Comparison of ENCODE assay signal across 1 cellular context in the genomic region with DNA sequence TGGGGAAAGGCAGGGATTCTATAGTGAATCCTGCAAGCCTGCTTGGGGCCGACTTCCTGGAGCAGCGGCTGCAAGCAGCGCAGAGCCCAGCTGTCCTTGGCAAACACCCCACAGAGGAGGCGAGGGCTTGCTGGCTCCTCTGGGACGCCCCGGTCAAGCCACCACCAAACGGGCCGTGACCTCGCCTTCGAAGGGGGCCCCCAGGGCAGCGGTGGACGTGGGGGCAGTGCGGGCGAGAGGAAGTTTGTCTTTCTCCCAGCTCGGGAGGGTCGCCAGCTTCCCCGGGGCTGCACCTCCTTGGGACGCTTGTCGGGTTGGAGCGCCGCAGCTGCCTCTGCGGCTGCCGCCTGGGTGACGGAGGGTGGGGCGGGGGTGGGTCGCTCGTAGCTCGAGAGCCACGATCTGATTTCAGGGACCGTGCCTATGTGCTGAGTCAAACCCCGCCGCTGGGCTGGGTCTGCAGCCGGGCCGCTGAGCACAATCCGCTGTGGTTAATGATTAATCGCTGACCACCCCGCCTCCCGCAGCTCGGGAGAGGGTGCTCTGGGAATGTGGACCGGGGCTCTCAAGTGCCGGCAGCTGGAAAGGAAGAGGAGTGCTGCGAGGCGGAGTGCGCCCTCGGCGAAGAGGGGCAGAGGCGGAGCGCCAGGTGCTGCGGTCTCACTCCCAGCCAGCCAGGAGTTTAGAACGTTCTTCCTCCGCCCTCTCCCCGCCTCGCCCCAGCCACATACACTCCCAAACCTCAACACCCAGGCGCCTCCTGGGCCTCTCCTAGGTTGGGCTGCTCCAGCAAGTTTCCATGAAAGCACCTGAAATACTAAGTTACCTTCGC.
TF ChIP-seq lines count a peak whose summit lies in the region.

A gene (plus strand): TSS at position 726 of the 832 bp plus-strand sequence.

TF ChIP-seq in HepG2, 621 proteins besides CTCF, POLR2A, EP300 and RAD21 (continued from another document and continues in another):
- TF ChIP-seq TP53 (CRISPR knock-in tag; conservative IDR thresholded peaks at IDR 0.05) (no peak), KDM3A (CRISPR knock-in tag; IDR thresholded peaks at IDR 0.05; ENCODE audit: low read depth) (peak; percentile 84; the same call in 1 of the 2 replicates), ZNF720 (CRISPR knock-in tag; IDR thresholded peaks at IDR 0.05) (no peak), ZNF264 (CRISPR knock-in tag; IDR thresholded peaks at IDR 0.05) (0 out of 2 replicates have a peak, but pooled peaks have one; percentile 55), BRCA1 (CRISPR knock-in tag; IDR thresholded peaks at IDR 0.05) (no peak), PRMT3 (CRISPR knock-in tag; IDR thresholded peaks at IDR 0.05; ENCODE audit: borderline replicate concordance, low read depth) (no peak), SMAD9 (CRISPR knock-in tag; IDR thresholded peaks at IDR 0.05) (no peak), HOXA3 (CRISPR knock-in tag; IDR thresholded peaks at IDR 0.05) (peak; percentile 34; the same call in 1 of the 2 replicates), SSRP1 (CRISPR knock-in tag; IDR thresholded peaks at IDR 0.05) (no peak), ZNF224 (CRISPR knock-in tag; IDR thresholded peaks at IDR 0.05) (0 out of 2 replicates have a peak, but pooled peaks have one; percentile 76), ZBTB7A (CRISPR knock-in tag; IDR thresholded peaks at IDR 0.05) (no peak), ZNF350 (CRISPR knock-in tag; IDR thresholded peaks at IDR 0.05; ENCODE audit: borderline replicate concordance, low read depth) (peak; percentile 71), ATF7-NPFF (CRISPR knock-in tag; IDR thresholded peaks at IDR 0.05; ENCODE audit: low read depth) (peak; percentile 78), NRL (CRISPR knock-in tag; IDR thresholded peaks at IDR 0.05; ENCODE audit: borderline replicate concordance) (no peak; the same call in 1 of the 2 replicates), GTF3A (CRISPR knock-in tag; conservative IDR thresholded peaks at IDR 0.05) (0 out of 2 replicates have a peak, but pooled peaks have one; percentile 52), ZNF530 (CRISPR knock-in tag; IDR thresholded peaks at IDR 0.05; ENCODE audit: low read depth) (no peak), NR2F2 (IDR thresholded peaks at IDR 0.05; ENCODE audit: borderline replicate concordance, low read depth) (no peak), GABPB1 (CRISPR knock-in tag; IDR thresholded peaks at IDR 0.05) (peak; percentile 84), ZFAT (CRISPR knock-in tag; conservative IDR thresholded peaks at IDR 0.05) (no peak), ZNF598 (CRISPR knock-in tag; IDR thresholded peaks at IDR 0.05; ENCODE audit: borderline replicate concordance) (no peak; the same call in 1 of the 2 replicates), ZNF33A (CRISPR knock-in tag; IDR thresholded peaks at IDR 0.05; ENCODE audit: borderline replicate concordance) (no peak), SP140L (CRISPR knock-in tag; IDR thresholded peaks at IDR 0.05; ENCODE audit: borderline replicate concordance) (no peak), ZNF615 (CRISPR knock-in tag; IDR thresholded peaks at IDR 0.05; ENCODE audit: borderline replicate concordance) (no peak), STAT5B (CRISPR knock-in tag; IDR thresholded peaks at IDR 0.05) (no peak), YEATS2 (CRISPR knock-in tag; IDR thresholded peaks at IDR 0.05; ENCODE audit: borderline replicate concordance) (no peak), RXRA (CRISPR knock-in tag; IDR thresholded peaks at IDR 0.05) (peak; percentile 56), GTF2F1 (IDR thresholded peaks at IDR 0.05; ENCODE audit: low read length) (no peak), ZNF552 (CRISPR knock-in tag; IDR thresholded peaks at IDR 0.05; ENCODE audit: borderline replicate concordance) (peak; percentile 13; the same call in 1 of the 2 replicates), ELF1 (CRISPR knock-in tag; IDR thresholded peaks at IDR 0.05) (peak; percentile 31), ZSCAN12 (CRISPR knock-in tag; IDR thresholded peaks at IDR 0.05) (no peak), KDM1A (CRISPR knock-in tag; IDR thresholded peaks at IDR 0.05) (0 out of 2 replicates have a peak, but pooled peaks have one; percentile 7), CBFB (CRISPR knock-in tag; IDR thresholded peaks at IDR 0.05) (no peak), XBP1 (CRISPR knock-in tag; IDR thresholded peaks at IDR 0.05) (no peak)
- TF ChIP-seq, protein P1, sequence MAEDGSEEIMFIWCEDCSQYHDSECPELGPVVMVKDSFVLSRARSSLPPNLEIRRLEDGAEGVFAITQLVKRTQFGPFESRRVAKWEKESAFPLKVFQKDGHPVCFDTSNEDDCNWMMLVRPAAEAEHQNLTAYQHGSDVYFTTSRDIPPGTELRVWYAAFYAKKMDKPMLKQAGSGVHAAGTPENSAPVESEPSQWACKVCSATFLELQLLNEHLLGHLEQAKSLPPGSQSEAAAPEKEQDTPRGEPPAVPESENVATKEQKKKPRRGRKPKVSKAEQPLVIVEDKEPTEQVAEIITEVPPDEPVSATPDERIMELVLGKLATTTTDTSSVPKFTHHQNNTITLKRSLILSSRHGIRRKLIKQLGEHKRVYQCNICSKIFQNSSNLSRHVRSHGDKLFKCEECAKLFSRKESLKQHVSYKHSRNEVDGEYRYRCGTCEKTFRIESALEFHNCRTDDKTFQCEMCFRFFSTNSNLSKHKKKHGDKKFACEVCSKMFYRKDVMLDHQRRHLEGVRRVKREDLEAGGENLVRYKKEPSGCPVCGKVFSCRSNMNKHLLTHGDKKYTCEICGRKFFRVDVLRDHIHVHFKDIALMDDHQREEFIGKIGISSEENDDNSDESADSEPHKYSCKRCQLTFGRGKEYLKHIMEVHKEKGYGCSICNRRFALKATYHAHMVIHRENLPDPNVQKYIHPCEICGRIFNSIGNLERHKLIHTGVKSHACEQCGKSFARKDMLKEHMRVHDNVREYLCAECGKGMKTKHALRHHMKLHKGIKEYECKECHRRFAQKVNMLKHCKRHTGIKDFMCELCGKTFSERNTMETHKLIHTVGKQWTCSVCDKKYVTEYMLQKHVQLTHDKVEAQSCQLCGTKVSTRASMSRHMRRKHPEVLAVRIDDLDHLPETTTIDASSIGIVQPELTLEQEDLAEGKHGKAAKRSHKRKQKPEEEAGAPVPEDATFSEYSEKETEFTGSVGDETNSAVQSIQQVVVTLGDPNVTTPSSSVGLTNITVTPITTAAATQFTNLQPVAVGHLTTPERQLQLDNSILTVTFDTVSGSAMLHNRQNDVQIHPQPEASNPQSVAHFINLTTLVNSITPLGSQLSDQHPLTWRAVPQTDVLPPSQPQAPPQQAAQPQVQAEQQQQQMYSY (CRISPR knock-in tag; IDR thresholded peaks at IDR 0.05) = peak; percentile 44; the same call in 1 of the 2 replicates
- TF ChIP-seq, protein P2, sequence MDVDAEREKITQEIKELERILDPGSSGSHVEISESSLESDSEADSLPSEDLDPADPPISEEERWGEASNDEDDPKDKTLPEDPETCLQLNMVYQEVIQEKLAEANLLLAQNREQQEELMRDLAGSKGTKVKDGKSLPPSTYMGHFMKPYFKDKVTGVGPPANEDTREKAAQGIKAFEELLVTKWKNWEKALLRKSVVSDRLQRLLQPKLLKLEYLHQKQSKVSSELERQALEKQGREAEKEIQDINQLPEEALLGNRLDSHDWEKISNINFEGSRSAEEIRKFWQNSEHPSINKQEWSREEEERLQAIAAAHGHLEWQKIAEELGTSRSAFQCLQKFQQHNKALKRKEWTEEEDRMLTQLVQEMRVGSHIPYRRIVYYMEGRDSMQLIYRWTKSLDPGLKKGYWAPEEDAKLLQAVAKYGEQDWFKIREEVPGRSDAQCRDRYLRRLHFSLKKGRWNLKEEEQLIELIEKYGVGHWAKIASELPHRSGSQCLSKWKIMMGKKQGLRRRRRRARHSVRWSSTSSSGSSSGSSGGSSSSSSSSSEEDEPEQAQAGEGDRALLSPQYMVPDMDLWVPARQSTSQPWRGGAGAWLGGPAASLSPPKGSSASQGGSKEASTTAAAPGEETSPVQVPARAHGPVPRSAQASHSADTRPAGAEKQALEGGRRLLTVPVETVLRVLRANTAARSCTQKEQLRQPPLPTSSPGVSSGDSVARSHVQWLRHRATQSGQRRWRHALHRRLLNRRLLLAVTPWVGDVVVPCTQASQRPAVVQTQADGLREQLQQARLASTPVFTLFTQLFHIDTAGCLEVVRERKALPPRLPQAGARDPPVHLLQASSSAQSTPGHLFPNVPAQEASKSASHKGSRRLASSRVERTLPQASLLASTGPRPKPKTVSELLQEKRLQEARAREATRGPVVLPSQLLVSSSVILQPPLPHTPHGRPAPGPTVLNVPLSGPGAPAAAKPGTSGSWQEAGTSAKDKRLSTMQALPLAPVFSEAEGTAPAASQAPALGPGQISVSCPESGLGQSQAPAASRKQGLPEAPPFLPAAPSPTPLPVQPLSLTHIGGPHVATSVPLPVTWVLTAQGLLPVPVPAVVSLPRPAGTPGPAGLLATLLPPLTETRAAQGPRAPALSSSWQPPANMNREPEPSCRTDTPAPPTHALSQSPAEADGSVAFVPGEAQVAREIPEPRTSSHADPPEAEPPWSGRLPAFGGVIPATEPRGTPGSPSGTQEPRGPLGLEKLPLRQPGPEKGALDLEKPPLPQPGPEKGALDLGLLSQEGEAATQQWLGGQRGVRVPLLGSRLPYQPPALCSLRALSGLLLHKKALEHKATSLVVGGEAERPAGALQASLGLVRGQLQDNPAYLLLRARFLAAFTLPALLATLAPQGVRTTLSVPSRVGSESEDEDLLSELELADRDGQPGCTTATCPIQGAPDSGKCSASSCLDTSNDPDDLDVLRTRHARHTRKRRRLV (CRISPR knock-in tag; IDR thresholded peaks at IDR 0.05) = no peak
- TF ChIP-seq, protein P3, sequence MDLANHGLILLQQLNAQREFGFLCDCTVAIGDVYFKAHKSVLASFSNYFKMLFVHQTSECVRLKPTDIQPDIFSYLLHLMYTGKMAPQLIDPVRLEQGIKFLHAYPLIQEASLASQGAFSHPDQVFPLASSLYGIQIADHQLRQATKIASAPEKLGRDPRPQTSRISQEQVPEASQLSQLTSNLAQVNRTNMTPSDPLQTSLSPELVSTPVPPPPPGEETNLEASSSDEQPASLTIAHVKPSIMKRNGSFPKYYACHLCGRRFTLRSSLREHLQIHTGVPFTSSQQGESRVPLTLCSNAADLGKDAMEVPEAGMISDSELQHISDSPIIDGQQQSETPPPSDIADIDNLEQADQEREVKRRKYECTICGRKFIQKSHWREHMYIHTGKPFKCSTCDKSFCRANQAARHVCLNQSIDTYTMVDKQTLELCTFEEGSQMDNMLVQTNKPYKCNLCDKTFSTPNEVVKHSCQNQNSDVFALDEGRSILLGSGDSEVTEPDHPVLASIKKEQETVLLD (CRISPR knock-in tag; IDR thresholded peaks at IDR 0.05; ENCODE audit: low read depth) = no peak; the same call in 1 of the 2 replicates
- TF ChIP-seq, protein P4, sequence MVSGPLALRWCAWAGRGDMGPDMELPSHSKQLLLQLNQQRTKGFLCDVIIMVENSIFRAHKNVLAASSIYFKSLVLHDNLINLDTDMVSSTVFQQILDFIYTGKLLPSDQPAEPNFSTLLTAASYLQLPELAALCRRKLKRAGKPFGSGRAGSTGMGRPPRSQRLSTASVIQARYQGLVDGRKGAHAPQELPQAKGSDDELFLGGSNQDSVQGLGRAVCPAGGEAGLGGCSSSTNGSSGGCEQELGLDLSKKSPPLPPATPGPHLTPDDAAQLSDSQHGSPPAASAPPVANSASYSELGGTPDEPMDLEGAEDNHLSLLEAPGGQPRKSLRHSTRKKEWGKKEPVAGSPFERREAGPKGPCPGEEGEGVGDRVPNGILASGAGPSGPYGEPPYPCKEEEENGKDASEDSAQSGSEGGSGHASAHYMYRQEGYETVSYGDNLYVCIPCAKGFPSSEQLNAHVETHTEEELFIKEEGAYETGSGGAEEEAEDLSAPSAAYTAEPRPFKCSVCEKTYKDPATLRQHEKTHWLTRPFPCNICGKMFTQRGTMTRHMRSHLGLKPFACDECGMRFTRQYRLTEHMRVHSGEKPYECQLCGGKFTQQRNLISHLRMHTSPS (CRISPR knock-in tag; IDR thresholded peaks at IDR 0.05; ENCODE audit: low read depth) = no peak
- TF ChIP-seq, protein P5, sequence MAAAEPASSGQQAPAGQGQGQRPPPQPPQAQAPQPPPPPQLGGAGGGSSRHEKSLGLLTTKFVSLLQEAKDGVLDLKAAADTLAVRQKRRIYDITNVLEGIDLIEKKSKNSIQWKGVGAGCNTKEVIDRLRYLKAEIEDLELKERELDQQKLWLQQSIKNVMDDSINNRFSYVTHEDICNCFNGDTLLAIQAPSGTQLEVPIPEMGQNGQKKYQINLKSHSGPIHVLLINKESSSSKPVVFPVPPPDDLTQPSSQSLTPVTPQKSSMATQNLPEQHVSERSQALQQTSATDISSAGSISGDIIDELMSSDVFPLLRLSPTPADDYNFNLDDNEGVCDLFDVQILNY (CRISPR knock-in tag; conservative IDR thresholded peaks at IDR 0.05) = no peak
- TF ChIP-seq, protein P6, sequence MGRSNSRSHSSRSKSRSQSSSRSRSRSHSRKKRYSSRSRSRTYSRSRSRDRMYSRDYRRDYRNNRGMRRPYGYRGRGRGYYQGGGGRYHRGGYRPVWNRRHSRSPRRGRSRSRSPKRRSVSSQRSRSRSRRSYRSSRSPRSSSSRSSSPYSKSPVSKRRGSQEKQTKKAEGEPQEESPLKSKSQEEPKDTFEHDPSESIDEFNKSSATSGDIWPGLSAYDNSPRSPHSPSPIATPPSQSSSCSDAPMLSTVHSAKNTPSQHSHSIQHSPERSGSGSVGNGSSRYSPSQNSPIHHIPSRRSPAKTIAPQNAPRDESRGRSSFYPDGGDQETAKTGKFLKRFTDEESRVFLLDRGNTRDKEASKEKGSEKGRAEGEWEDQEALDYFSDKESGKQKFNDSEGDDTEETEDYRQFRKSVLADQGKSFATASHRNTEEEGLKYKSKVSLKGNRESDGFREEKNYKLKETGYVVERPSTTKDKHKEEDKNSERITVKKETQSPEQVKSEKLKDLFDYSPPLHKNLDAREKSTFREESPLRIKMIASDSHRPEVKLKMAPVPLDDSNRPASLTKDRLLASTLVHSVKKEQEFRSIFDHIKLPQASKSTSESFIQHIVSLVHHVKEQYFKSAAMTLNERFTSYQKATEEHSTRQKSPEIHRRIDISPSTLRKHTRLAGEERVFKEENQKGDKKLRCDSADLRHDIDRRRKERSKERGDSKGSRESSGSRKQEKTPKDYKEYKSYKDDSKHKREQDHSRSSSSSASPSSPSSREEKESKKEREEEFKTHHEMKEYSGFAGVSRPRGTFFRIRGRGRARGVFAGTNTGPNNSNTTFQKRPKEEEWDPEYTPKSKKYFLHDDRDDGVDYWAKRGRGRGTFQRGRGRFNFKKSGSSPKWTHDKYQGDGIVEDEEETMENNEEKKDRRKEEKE (IDR thresholded peaks at IDR 0.05) = no peak
- TF ChIP-seq, protein P7, sequence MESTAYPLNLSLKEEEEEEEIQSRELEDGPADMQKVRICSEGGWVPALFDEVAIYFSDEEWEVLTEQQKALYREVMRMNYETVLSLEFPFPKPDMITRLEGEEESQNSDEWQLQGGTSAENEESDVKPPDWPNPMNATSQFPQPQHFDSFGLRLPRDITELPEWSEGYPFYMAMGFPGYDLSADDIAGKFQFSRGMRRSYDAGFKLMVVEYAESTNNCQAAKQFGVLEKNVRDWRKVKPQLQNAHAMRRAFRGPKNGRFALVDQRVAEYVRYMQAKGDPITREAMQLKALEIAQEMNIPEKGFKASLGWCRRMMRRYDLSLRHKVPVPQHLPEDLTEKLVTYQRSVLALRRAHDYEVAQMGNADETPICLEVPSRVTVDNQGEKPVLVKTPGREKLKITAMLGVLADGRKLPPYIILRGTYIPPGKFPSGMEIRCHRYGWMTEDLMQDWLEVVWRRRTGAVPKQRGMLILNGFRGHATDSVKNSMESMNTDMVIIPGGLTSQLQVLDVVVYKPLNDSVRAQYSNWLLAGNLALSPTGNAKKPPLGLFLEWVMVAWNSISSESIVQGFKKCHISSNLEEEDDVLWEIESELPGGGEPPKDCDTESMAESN (CRISPR knock-in tag; conservative IDR thresholded peaks at IDR 0.05) = 0 out of 2 replicates have a peak, but pooled peaks have one; percentile 27
